ENCODE assay signal across 8 cellular contexts in genomic region chr7:44581426-44581906, GRCh38. TPM values are rescaled to one million over a fixed set of nuclear protein-coding genes. Genes with fewer than 3 reads are reported as not detected.
DNase-seq lines count a peak whose midpoint lies in the region; ATAC-seq, FAIRE-seq and TF ChIP-seq lines count a peak whose summit lies in the region.

No MANE protein-coding gene starts in this region.

- FAIRE-seq in GM12892 (lab: Jason Lieb, UNC) (peak; percentile 67), D721Med (lab: Jason Lieb, UNC) (no peak)

- H3F3A ChIP-seq in GM23248 (ENCODE audit: insufficient read depth), result peaks cover 12% of the 10 kb centered on the region; the same call in 1 of the 2 replicates

- H3K9me2 ChIP-seq in GM23248 (ENCODE audit: insufficient read depth), result no peaks in the 10 kb centered on the region

- H3K27ac Mint-ChIP-seq in osteocyte (ENCODE audit: unreplicated experiment), result peak overlapping the region; percentile 57

- H3K79me2 ChIP-seq in GM23248 (ENCODE audit: insufficient read depth), result peaks cover 38% of the 10 kb centered on the region

- 4 to 6% methylated on average over 21 to 28 of the region's 28 CpGs for WGBS in GM23248 (ENCODE audit: low coverage in 1 of 2, low lambda C conversion rate in 2 of 2, missing lambda C conversion rate in 2 of 2), 2 experiments

- 0 out of 2 replicates have a peak overlapping the region, but pooled peaks have one; percentile 11 for H3K27ac ChIP-seq in GM23248

- H3K36me3 ChIP-seq in GM23248 (ENCODE audit: low read depth), result peaks cover 11% of the 10 kb centered on the region

- H3K9ac ChIP-seq in GM23248, result peak overlapping the region; percentile 91

- peaks cover 30% of the 10 kb centered on the region for H3K4me1 Mint-ChIP-seq in activated T-cell treated with anti-CD3 and anti-CD28 coated beads, Interleukin-2, amount 50 U/mL, for 4 hours (ENCODE audit: low read depth)
- peaks cover 24% of the 10 kb centered on the region for H3K4me1 Mint-ChIP-seq in osteocyte (ENCODE audit: unreplicated experiment)

- in situ Hi-C loops in GM23248 (cut with MboI), result loop anchor here (25.0 kb wide), 1 partner anchor 531 kb away; the partner anchor contains the start of gene TBRG4

- TF ChIP-seq POLR2A in GM12892 (IDR thresholded peaks at IDR 0.05; ENCODE audit: low read depth, low read length), result no peak; the same call in 1 of the 2 replicates

- peaks cover 7% of the 10 kb centered on the region; the same call in 1 of the 2 replicates for H3K4me1 ChIP-seq in GM23248 (ENCODE audit: insufficient read depth)

- peak overlapping the region; percentile 87 for H3K4me3 ChIP-seq in GM23248
- peak overlapping the region; percentile 96 for H3K4me3 ChIP-seq in LNCaP clone FGC (ENCODE audit: low read depth, low read length)
- H3K4me3 ChIP-seq in fibroblast of the aortic adventitia (ENCODE audit: low read depth, low read length), result peak overlapping the region; percentile 95

- TF ChIP-seq CTCF in LNCaP clone FGC (IDR thresholded peaks at IDR 0.05; ENCODE audit: control insufficient read depth, extremely low read depth, insufficient read depth) (no peak), fibroblast of the aortic adventitia (IDR thresholded peaks at IDR 0.05; ENCODE audit: insufficient read depth, low read length) (no peak), osteocyte (IDR thresholded peaks at IDR 0.05) (no peak), D721Med (IDR thresholded peaks at IDR 0.05; ENCODE audit: insufficient read depth, missing control alignments) (no peak)

- no peaks in the 10 kb centered on the region for H3K27me3 ChIP-seq in GM23248 (replicated peaks; ENCODE audit: insufficient read depth)

- H3K9me3 Mint-ChIP-seq in activated T-cell treated with anti-CD3 and anti-CD28 coated beads, Interleukin-2, amount 50 U/mL, for 4 hours, result no peaks in the 10 kb centered on the region
- H3K9me3 Mint-ChIP-seq in osteocyte (ENCODE audit: unreplicated experiment), result no peaks in the 10 kb centered on the region

- H2AFZ ChIP-seq in GM23248, result peak overlapping the region; percentile 90

- H4K20me1 ChIP-seq in GM23248 (ENCODE audit: insufficient read depth), result no peaks in the 10 kb centered on the region

- peak; percentile 35 to 44 for ATAC-seq in activated T-cell treated with anti-CD3 and anti-CD28 coated beads, Interleukin-2, amount 50 U/mL, for 4 hours

- peaks cover 17% of the 10 kb centered on the region for H3K36me3 Mint-ChIP-seq in activated T-cell treated with anti-CD3 and anti-CD28 coated beads, Interleukin-2, amount 50 U/mL, for 4 hours (ENCODE audit: insufficient read depth)
- H3K36me3 Mint-ChIP-seq in osteocyte (ENCODE audit: unreplicated experiment), result peaks cover 12% of the 10 kb centered on the region

- H3K9me3 ChIP-seq in GM23248 (ENCODE audit: low read depth), result no peaks in the 10 kb centered on the region

- H3K27me3 Mint-ChIP-seq in activated T-cell treated with anti-CD3 and anti-CD28 coated beads, Interleukin-2, amount 50 U/mL, for 4 hours (ENCODE audit: low read depth), result no peaks in the 10 kb centered on the region
- H3K27me3 Mint-ChIP-seq in osteocyte (ENCODE audit: unreplicated experiment), result no peaks in the 10 kb centered on the region

- DNase-seq in GM12892 (ENCODE audit: insufficient read length), result peak; percentile 34
- DNase-seq in GM23248, result peak; percentile 41
- no peak for DNase-seq in LNCaP clone FGC (ENCODE audit: low read depth)
- DNase-seq in activated T-cell treated with anti-CD3 and anti-CD28 coated beads, Interleukin-2, amount 50 U/mL, for 4 hours, result peak; percentile 26
- DNase-seq in fibroblast of the aortic adventitia (ENCODE audit: low read depth), result no peak
- DNase-seq in osteocyte (ENCODE audit: extremely low spot score, unreplicated experiment), result no peak
- DNase-seq in D721Med (ENCODE audit: insufficient read length, low spot score), result no peak
- DNase-seq in D341Med (ENCODE audit: low spot score), result no peak

- H3K4me3 Mint-ChIP-seq in activated T-cell treated with anti-CD3 and anti-CD28 coated beads, Interleukin-2, amount 50 U/mL, for 4 hours, result peak overlapping the region; percentile 89
- peak overlapping the region; percentile 89 for H3K4me3 Mint-ChIP-seq in osteocyte (ENCODE audit: unreplicated experiment)

- peak overlapping the region; percentile 77 for H3K4me2 ChIP-seq in GM23248 (ENCODE audit: unreplicated experiment)

RNA-seq across cellular contexts. Expression of gene TMED4, which starts 0.6 kb away (rescaled TPM):
- 40.7 TPM for polyA plus RNA-seq in GM12892 (2012; ENCODE audit: missing spikeins)
- total RNA-seq in GM23248 (2014; rRNA removed; shearing (Covaris generic)), result 174 and 201 TPM in 2 replicates
- 78.2 and 86.0 TPM in 2 replicates for polyA plus RNA-seq in GM23248 (2016; fragmentation: Nextera tagmentation; extraction: Ambion mirVana)
- 10 to 100 TPM; 71.3 to 79.4 (median 71.4) TPM for total RNA-seq in activated T-cell treated with anti-CD3 and anti-CD28 coated beads, Interleukin-2, amount 50 U/mL, for 4 hours
- total RNA-seq in fibroblast of the aortic adventitia (ENCODE audit: low replicate concordance) (48.3 and 78.5 TPM in 2 replicates), osteocyte (88.6 and 89.6 TPM in 2 replicates)

RNA-seq across cellular contexts. Expression of gene DDX56, which starts 7.8 kb away (rescaled TPM):
- 57.8 TPM for polyA plus RNA-seq in GM12892 (2012; ENCODE audit: missing spikeins)
- total RNA-seq in GM23248 (2014; rRNA removed; shearing (Covaris generic)), result 54.3 and 70.5 TPM in 2 replicates
- polyA plus RNA-seq in GM23248 (2016; fragmentation: Nextera tagmentation; extraction: Ambion mirVana), result 65.1 and 68.6 TPM in 2 replicates
- 100 to 1,000 TPM; 224 to 239 (median 224) TPM for total RNA-seq in activated T-cell treated with anti-CD3 and anti-CD28 coated beads, Interleukin-2, amount 50 U/mL, for 4 hours
- 14.6 and 48.4 TPM in 2 replicates for total RNA-seq in fibroblast of the aortic adventitia (ENCODE audit: low replicate concordance)
- 67.0 and 69.0 TPM in 2 replicates for total RNA-seq in osteocyte

RNA-seq across cellular contexts. Expression of gene OGDH, which starts 25.0 kb away (rescaled TPM):
- 37.3 TPM for polyA plus RNA-seq in GM12892 (2012; ENCODE audit: missing spikeins)
- 75.3 and 77.4 TPM in 2 replicates for total RNA-seq in GM23248 (2014; rRNA removed; shearing (Covaris generic))
- 31.4 and 35.3 TPM in 2 replicates for polyA plus RNA-seq in GM23248 (2016; fragmentation: Nextera tagmentation; extraction: Ambion mirVana)
- total RNA-seq in activated T-cell treated with anti-CD3 and anti-CD28 coated beads, Interleukin-2, amount 50 U/mL, for 4 hours, result 100 to 1,000 TPM in 1 of 3 donors, 10 to 100 TPM in 2; 83.0 to 105 (median 97.2) TPM
- 26.2 and 85.6 TPM in 2 replicates for total RNA-seq in fibroblast of the aortic adventitia (ENCODE audit: low replicate concordance)
- 68.0 and 69.3 TPM in 2 replicates for total RNA-seq in osteocyte

RNA-seq across cellular contexts. Expression of gene NPC1L1, which starts 40.3 kb away (rescaled TPM):
- polyA plus RNA-seq in GM12892 (2012; ENCODE audit: missing spikeins), result 0.08 TPM
- not detected in 2 replicates for total RNA-seq in GM23248 (2014; rRNA removed; shearing (Covaris generic))
- polyA plus RNA-seq in GM23248 (2016; fragmentation: Nextera tagmentation; extraction: Ambion mirVana), result not detected in 2 replicates
- total RNA-seq in activated T-cell treated with anti-CD3 and anti-CD28 coated beads, Interleukin-2, amount 50 U/mL, for 4 hours, result under 1 TPM in 1 of 3 donors, not detected in 2; 0.03 TPM
- total RNA-seq in fibroblast of the aortic adventitia (ENCODE audit: low replicate concordance) (under 0.01 TPM in 1 of 2 replicates, not detected in the other), osteocyte (not detected in 2 replicates)

Comparison
In these comparisons a context has a peak if more than half of its experiments do, and no peak if none do; other contexts are left out.
1. DNase-seq: peak in GM12892 (single experiment), GM23248 (single experiment) and activated T-cell treated with anti-CD3 and anti-CD28 coated beads, Interleukin-2, amount 50 U/mL, for 4 hours (single experiment); none in LNCaP clone FGC (single experiment), fibroblast of the aortic adventitia (single experiment), osteocyte (single experiment), D721Med (single experiment) and D341Med (single experiment).
2. Peak in every context shown above with its lines, with median percentiles within 50 percentile points of each other: H3K4me3 ChIP-seq.